Comparison of ENCODE assay signal across 11 cellular contexts in genomic region chr10:59405235-59405634, GRCh38. TPM values are rescaled to one million over a fixed set of nuclear protein-coding genes. Genes with fewer than 3 reads are reported as not detected.
"Had no signal": no experiment of that assay in that cellular context is flagged by ENCODE, and none has a peak within 500 bp of the region (broad histone marks: within the 10 kb centered on the region; RNA-seq: fewer than 3 reads in every experiment).

No MANE protein-coding gene starts in this region.

- H3K4me1 ChIP-seq: HAP-1 had no signal

- FAIRE-seq: H1, H54 had no signal

- H3K27ac ChIP-seq: GM23248 had no signal

- H3K4me3 ChIP-seq: GM23248, GM23338, HAP-1 had no signal

- H3K27ac Mint-ChIP-seq: GM23338, H9, HFFc6 had no signal

- H3K4me3 Mint-ChIP-seq: GM23338, H9, HFFc6 had no signal

- H3K9me3 ChIP-seq: HAP-1 had no signal

- H3K4me2 ChIP-seq: GM23338 had no signal

- DNase-seq: GM23248, GOT3, H7, H9, HCEC 1CT, HFFc6 had no signal

- H3K9ac ChIP-seq: GM23248 had no signal

- ATAC-seq: GM23338, HCT116 had no signal

- H2AFZ ChIP-seq: GM23248, GM23338 had no signal

- H3K36me3 ChIP-seq: HAP-1 had no signal

RNA-seq across cellular contexts. Expression of gene FAM13C, which starts 42.9 kb away (rescaled TPM):
- total RNA-seq: HFFc6 had no signal
